Comparison of ENCODE assay signal across 1 cellular context in genomic region chr1:246687002-246687401, GRCh38.
TF ChIP-seq lines count a peak whose summit lies in the region.

No MANE protein-coding gene starts in this region.

TF ChIP-seq in WTC11, 78 proteins besides CTCF, POLR2A, EP300 and RAD21 (continued from another document):
- TF ChIP-seq ARID4B (CRISPR knock-in tag; IDR thresholded peaks at IDR 0.05; ENCODE audit: borderline replicate concordance) (no peak), MAX (CRISPR knock-in tag; IDR thresholded peaks at IDR 0.05) (no peak)
